Comparison of ENCODE assay signal across 20 cellular contexts in the genomic region with DNA sequence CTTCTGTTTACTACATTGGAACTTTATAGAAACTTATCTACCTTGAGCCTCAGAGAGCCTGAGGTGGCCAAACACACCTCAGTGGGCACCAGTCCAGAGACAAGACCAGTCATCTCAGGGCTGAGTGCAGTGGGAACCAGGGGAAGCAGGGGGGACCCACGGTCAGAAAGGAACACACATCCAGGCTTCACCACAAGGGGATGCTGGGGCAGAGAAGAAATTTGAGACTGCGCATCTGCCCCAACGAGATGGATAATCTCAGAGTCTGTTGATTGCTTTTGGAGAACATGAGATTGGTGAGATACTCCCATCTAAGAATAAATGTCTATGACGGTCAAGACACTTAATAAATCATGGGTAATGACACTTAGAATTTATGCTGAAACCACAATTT.
DNase-seq lines count a peak whose midpoint lies in the region; ATAC-seq and TF ChIP-seq lines count a peak whose summit lies in the region.
"Had no signal": no experiment of that assay in that cellular context is flagged by ENCODE, and none has a peak within 500 bp of the region (broad histone marks: within the 10 kb centered on the region; RNA-seq: fewer than 3 reads in every experiment).

No MANE protein-coding gene starts in this region.

- CTCF ChIA-PET in T-cell (lab: Charles Lee) = interaction anchor here in 1 of 2 donors (0.6 kb wide), 1 partner anchor 250 kb away, joined by 4 read pairs; no protein-coding TSS in a partner anchor

- H4K20me1 ChIP-seq in GM23338 (replicated peaks; ENCODE audit: insufficient read depth) = no peaks in the 10 kb centered on the region

- H3K36me3 ChIP-seq in GM23338 (ENCODE audit: insufficient read depth) = peaks cover 7% of the 10 kb centered on the region; the same call in 1 of the 2 replicates
- H3K36me3 ChIP-seq in rectal smooth muscle tissue (ENCODE audit: control insufficient read depth, insufficient read depth, low read length) = peaks cover 31% of the 10 kb centered on the region

- H3K9me3 Mint-ChIP-seq in GM23338 (peaks cover 6% of the 10 kb centered on the region), T-cell (peaks cover 2 to 9% (median 7%) of the 10 kb centered on the region in 3 donors), endothelial cell (ENCODE audit: unreplicated experiment) (no peaks in the 10 kb centered on the region)

- DNase-seq in GM23338 (ENCODE audit: low spot score) = no peak
- DNase-seq in T-cell = no peak
- DNase-seq in endothelial cell (ENCODE audit: low spot score) = no peak
- no peak for DNase-seq in SHP77 (lab: John Stamatoyannopoulos, UW)
- DNase-seq in activated CD4-positive, alpha-beta T cell treated with anti-CD3 and anti-CD28 coated beads, Interleukin-2, amount 50 U/mL, for 48 hours = no peak
- DNase-seq: activated CD4-positive, alpha-beta memory T cell treated with anti-CD3 and anti-CD28 coated beads for 36 hours; activated T-cell treated with anti-CD3 and anti-CD28 coated beads, Interleukin-2, amount 50 U/mL, for 4 hours; Calu3; foreskin melanocyte; left cardiac atrium; NCI-H2171; NCI-H526; PC-9; transverse colon had no signal

- H3K79me2 ChIP-seq in GM23338 (replicated peaks; ENCODE audit: insufficient read depth) = no peaks in the 10 kb centered on the region

- H3K4me2 ChIP-seq in GM23338 = no peak overlapping the region
- H3K4me2 ChIP-seq: PC-9 had no signal

- H2AFZ ChIP-seq in GM23338 = no peak overlapping the region
- H2AFZ ChIP-seq: PC-9 had no signal

- no peaks in the 10 kb centered on the region for H3F3A ChIP-seq in GM23338 (replicated peaks; ENCODE audit: low read depth)

- H3K27me3 Mint-ChIP-seq in GM23338 (ENCODE audit: insufficient read depth, low read depth, poor library complexity) (no peaks in the 10 kb centered on the region), T-cell (no peaks in the 10 kb centered on the region), endothelial cell (ENCODE audit: unreplicated experiment) (peaks cover 16% of the 10 kb centered on the region)
- H3K27me3 Mint-ChIP-seq: activated CD4-positive, alpha-beta memory T cell treated with anti-CD3 and anti-CD28 coated beads for 36 hours; activated naive CD4-positive, alpha-beta T cell treated with anti-CD3 and anti-CD28 coated beads, Interleukin-2, amount 50 U/mL, for 24 hours had no signal

- H3K4me3 Mint-ChIP-seq in GM23338 (no peak overlapping the region), T-cell (no peak overlapping the region), endothelial cell (ENCODE audit: unreplicated experiment) (peak overlapping the region; percentile 34)
- H3K4me3 Mint-ChIP-seq: activated CD4-positive, alpha-beta memory T cell treated with anti-CD3 and anti-CD28 coated beads for 36 hours; activated naive CD4-positive, alpha-beta T cell treated with anti-CD3 and anti-CD28 coated beads, Interleukin-2, amount 50 U/mL, for 24 hours; activated T-cell treated with anti-CD3 and anti-CD28 coated beads, Interleukin-2, amount 50 U/mL, for 4 hours; T-helper 1 cell treated with Interleukin-12 subunit alpha and Interleukin-12 subunit beta and Interleukin-4 antibody, amounts not matched to agents 30 μg/mL and 1 μg/mL, for 36 hours had no signal

- H3K4me3 ChIP-seq in GM23338 (no peak overlapping the region), rectal smooth muscle tissue (ENCODE audit: low read length) (no peak overlapping the region)
- H3K4me3 ChIP-seq: coronary artery, PC-9, transverse colon had no signal

- POLR2A ChIA-PET in T-cell (lab: Charles Lee) = no interaction called here

- ATAC-seq in GM23338 (no peak; the same call in 2 of the 3 replicates), T-cell (replicated peaks in 1 of 4) (no peak), GM21390 (IDR thresholded peaks at IDR 0.05; ENCODE audit: unreplicated experiment) (no peak)
- ATAC-seq: activated T-cell treated with anti-CD3 and anti-CD28 coated beads, Interleukin-2, amount 50 U/mL, for 4 hours had no signal

- H3K9ac ChIP-seq in rectal smooth muscle tissue (ENCODE audit: low read length) = no peak overlapping the region

- H3K4me1 Mint-ChIP-seq in GM23338 = peaks cover 24% of the 10 kb centered on the region
- peaks cover 6 to 13% (median 10%) of the 10 kb centered on the region in 3 donors for H3K4me1 Mint-ChIP-seq in T-cell
- H3K4me1 Mint-ChIP-seq in endothelial cell (ENCODE audit: unreplicated experiment) = peaks cover 14% of the 10 kb centered on the region

- no peaks in the 10 kb centered on the region for H3K27me3 ChIP-seq in GM23338 (ENCODE audit: insufficient read depth)
- H3K27me3 ChIP-seq in rectal smooth muscle tissue (ENCODE audit: control insufficient read depth, insufficient read depth, low read length) = no peaks in the 10 kb centered on the region
- H3K27me3 ChIP-seq: transverse colon had no signal

- TF ChIP-seq CTCF in GM23338 (conservative IDR thresholded peaks at IDR 0.05; ENCODE audit: low read depth in 2 of 2) (peak; percentile 31 to 35; a peak in 3 of 4 replicates), endothelial cell (IDR thresholded peaks at IDR 0.05; ENCODE audit: unreplicated experiment) (no peak)

- H3K36me3 Mint-ChIP-seq in GM23338 (ENCODE audit: low read depth) = peaks cover 11% of the 10 kb centered on the region
- H3K36me3 Mint-ChIP-seq in T-cell = peaks cover 89% of the 10 kb centered on the region
- H3K36me3 Mint-ChIP-seq in endothelial cell (ENCODE audit: low read depth, unreplicated experiment) = peaks cover 89% of the 10 kb centered on the region

- H3K9me2 ChIP-seq in GM23338 (ENCODE audit: insufficient read depth) = 0 out of 2 replicates have a peak, but pooled peaks cover 3% of the 10 kb centered on the region

- H3K27ac Mint-ChIP-seq in GM23338 = no peak overlapping the region
- H3K27ac Mint-ChIP-seq in T-cell = peak overlapping the region; percentile 5 to 23
- no peak overlapping the region for H3K27ac Mint-ChIP-seq in endothelial cell (ENCODE audit: unreplicated experiment)
- H3K27ac Mint-ChIP-seq: activated CD4-positive, alpha-beta memory T cell treated with anti-CD3 and anti-CD28 coated beads for 36 hours had no signal

- H3K27ac ChIP-seq in GM23338 (ENCODE audit: low read depth) = no peak overlapping the region
- peak overlapping the region; percentile 7 for H3K27ac ChIP-seq in rectal smooth muscle tissue (ENCODE audit: low read depth, low read length)
- H3K27ac ChIP-seq: coronary artery, PC-9, transverse colon, VCaP had no signal

- H3K4me1 ChIP-seq in GM23338 (ENCODE audit: insufficient read depth) = peaks cover 11% of the 10 kb centered on the region
- H3K4me1 ChIP-seq in rectal smooth muscle tissue (ENCODE audit: control insufficient read depth, insufficient read depth, low read length) = peaks cover 8% of the 10 kb centered on the region
- H3K4me1 ChIP-seq: transverse colon had no signal

TF ChIP-seq in GM23338, 12 proteins besides CTCF, POLR2A, EP300 and RAD21 (continues in another document):
- TF ChIP-seq, protein P1, sequence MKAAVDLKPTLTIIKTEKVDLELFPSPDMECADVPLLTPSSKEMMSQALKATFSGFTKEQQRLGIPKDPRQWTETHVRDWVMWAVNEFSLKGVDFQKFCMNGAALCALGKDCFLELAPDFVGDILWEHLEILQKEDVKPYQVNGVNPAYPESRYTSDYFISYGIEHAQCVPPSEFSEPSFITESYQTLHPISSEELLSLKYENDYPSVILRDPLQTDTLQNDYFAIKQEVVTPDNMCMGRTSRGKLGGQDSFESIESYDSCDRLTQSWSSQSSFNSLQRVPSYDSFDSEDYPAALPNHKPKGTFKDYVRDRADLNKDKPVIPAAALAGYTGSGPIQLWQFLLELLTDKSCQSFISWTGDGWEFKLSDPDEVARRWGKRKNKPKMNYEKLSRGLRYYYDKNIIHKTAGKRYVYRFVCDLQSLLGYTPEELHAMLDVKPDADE (IDR thresholded peaks at IDR 0.05) = no peak

Comparison
In these comparisons a context has a peak if more than half of its experiments do, and no peak if none do; other contexts are left out.
1. H3K27ac Mint-ChIP-seq: peak in T-cell (2 of 2); none in GM23338 (single experiment) and endothelial cell (single experiment).